Comparison of ENCODE assay signal across 20 cellular contexts in the genomic region with DNA sequence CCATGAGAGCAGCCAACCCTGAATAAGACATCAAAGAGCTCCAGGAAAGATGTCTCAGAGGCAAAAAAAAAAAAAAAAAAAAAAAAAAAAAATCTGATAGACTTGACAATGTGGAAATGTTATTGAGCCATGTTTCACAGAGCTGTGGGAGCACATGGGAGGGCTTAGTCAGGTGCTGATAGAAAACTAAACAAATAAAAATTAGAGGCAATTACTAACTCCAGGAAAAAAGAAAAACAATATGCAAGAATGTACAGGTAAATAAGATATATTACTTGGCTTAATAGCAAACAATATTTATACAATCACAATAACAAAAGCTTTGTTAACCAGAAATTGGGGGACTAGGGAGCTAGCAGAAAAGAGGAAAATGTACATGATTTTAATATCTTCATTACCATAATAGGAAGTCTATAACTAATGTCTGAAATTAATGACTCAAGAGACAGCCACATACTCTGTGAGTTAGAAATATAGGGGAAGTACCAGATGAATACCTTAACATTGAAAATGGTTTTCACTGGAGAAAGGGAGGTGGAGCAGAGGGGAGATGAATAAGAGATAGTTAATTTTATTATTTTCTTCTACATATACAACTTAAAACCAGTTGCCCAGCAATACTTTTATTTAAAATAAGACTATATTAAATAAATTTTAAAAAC. TPM values are rescaled to one million over a fixed set of nuclear protein-coding genes. Genes with fewer than 3 reads are reported as not detected.
A peak's percentile ranks its signal among the peaks of the same experiment; 100 is the strongest.
DNase-seq lines count a peak whose midpoint lies in the region; ATAC-seq and TF ChIP-seq lines count a peak whose summit lies in the region.
"Had no signal": no experiment of that assay in that cellular context is flagged by ENCODE, and none has a peak within 500 bp of the region (broad histone marks: within the 10 kb centered on the region; RNA-seq: fewer than 3 reads in every experiment).

No MANE protein-coding gene starts in this region.

- DNase-seq in activated CD4-positive, alpha-beta memory T cell treated with anti-CD3 and anti-CD28 coated beads for 36 hours: no peak
- DNase-seq in activated CD4-positive, alpha-beta memory T cell treated with anti-CD3 and anti-CD28 coated beads, Interleukin-2, amount 10 ng/mL, durations not matched to agents 7 days and 5 days: no peak
- DNase-seq in activated B cell treated with CpG ODN at 0.5 μM for 24 hours (no peak), mucosa of gallbladder (ENCODE audit: low spot score) (no peak), iPS-NIHi11 (ENCODE audit: low spot score) (no peak)
- DNase-seq in stimulated activated naive B cell treated with anti-CD40 and anti-IgM and Interleukin-4, amounts not matched to agents 10 μg/mL and 1 μg/mL and 100 μg/mL, for 72 hours: no peak
- DNase-seq: C1 segment of cervical spinal cord; CD8-positive, alpha-beta memory T cell; DMS53; EL; GOT3; NCI-H187; NCI-H2107; NCI-H226; NCI-H524 treated with DMSO at 0.1 percent for 48 hours; PC-9; SIG-M5 had no signal

- peaks cover 9% of the 10 kb centered on the region for H3K36me3 Mint-ChIP-seq in activated CD4-positive, alpha-beta memory T cell treated with anti-CD3 and anti-CD28 coated beads for 36 hours
- peaks cover 7% of the 10 kb centered on the region for H3K36me3 Mint-ChIP-seq in activated CD4-positive, alpha-beta memory T cell treated with anti-CD3 and anti-CD28 coated beads, Interleukin-2, amount 10 ng/mL, durations not matched to agents 7 days and 5 days (ENCODE audit: low read depth)
- peaks cover 2% of the 10 kb centered on the region for H3K36me3 Mint-ChIP-seq in activated B cell treated with CpG ODN at 0.5 μM for 24 hours (ENCODE audit: low read depth)
- H3K36me3 Mint-ChIP-seq in stimulated activated naive B cell treated with anti-CD40 and anti-IgM and Interleukin-4, amounts not matched to agents 10 μg/mL and 1 μg/mL and 100 μg/mL, for 72 hours: peaks cover 4 to 9% of the 10 kb centered on the region in 2 donors

- H3K27ac ChIP-seq in BLaER1 treated with 17β-estradiol and CSF1 and Interleukin-3, amounts not matched to agents 10 nM and 100 nM: peak overlapping the region in 7 of 11 experiments; percentile 24 to 97 (median 85); a peak in 11 of 22 replicates
- H3K27ac ChIP-seq: PC-9, RWPE1 had no signal

- H3K36me3 ChIP-seq in BLaER1 treated with 17β-estradiol and CSF1 and Interleukin-3, amounts not matched to agents 10 nM and 100 nM: no peaks in the 10 kb centered on the region

- H3K9me3 ChIP-seq in BLaER1 treated with 17β-estradiol and CSF1 and Interleukin-3, amounts not matched to agents 10 nM and 100 nM (replicated peaks in 1 of 11): peaks cover 0 to 17% (median 9%) of the 10 kb centered on the region in 11 experiments; a peak in 16 of 22 replicates

- TF ChIP-seq CTCF in activated B cell treated with CpG ODN at 0.5 μM for 24 hours (IDR thresholded peaks at IDR 0.05): no peak

- H3K4me1 ChIP-seq in BLaER1 treated with 17β-estradiol and CSF1 and Interleukin-3, amounts not matched to agents 10 nM and 100 nM: peaks cover 86 to 100% (median 93%) of the 10 kb centered on the region in 10 experiments

- H3K4me1 Mint-ChIP-seq in activated CD4-positive, alpha-beta memory T cell treated with anti-CD3 and anti-CD28 coated beads for 36 hours (ENCODE audit: low read depth): peaks cover 88% of the 10 kb centered on the region
- peaks cover 52% of the 10 kb centered on the region for H3K4me1 Mint-ChIP-seq in activated CD4-positive, alpha-beta memory T cell treated with anti-CD3 and anti-CD28 coated beads, Interleukin-2, amount 10 ng/mL, durations not matched to agents 7 days and 5 days
- H3K4me1 Mint-ChIP-seq in activated B cell treated with CpG ODN at 0.5 μM for 24 hours: peaks cover 61% of the 10 kb centered on the region
- H3K4me1 Mint-ChIP-seq in stimulated activated naive B cell treated with anti-CD40 and anti-IgM and Interleukin-4, amounts not matched to agents 10 μg/mL and 1 μg/mL and 100 μg/mL, for 72 hours: peaks cover 50 to 65% of the 10 kb centered on the region in 2 donors

- H3K4me3 ChIP-seq in BLaER1 treated with 17β-estradiol and CSF1 and Interleukin-3, amounts not matched to agents 10 nM and 100 nM: no peak overlapping the region; a peak in 2 of 20 replicates
- H3K4me3 ChIP-seq: PC-9 had no signal

- no peak overlapping the region for H3K4me3 Mint-ChIP-seq in activated CD4-positive, alpha-beta memory T cell treated with anti-CD3 and anti-CD28 coated beads for 36 hours
- no peak overlapping the region for H3K4me3 Mint-ChIP-seq in activated CD4-positive, alpha-beta memory T cell treated with anti-CD3 and anti-CD28 coated beads, Interleukin-2, amount 10 ng/mL, durations not matched to agents 7 days and 5 days
- H3K4me3 Mint-ChIP-seq in activated B cell treated with CpG ODN at 0.5 μM for 24 hours: no peak overlapping the region
- no peak overlapping the region for H3K4me3 Mint-ChIP-seq in stimulated activated naive B cell treated with anti-CD40 and anti-IgM and Interleukin-4, amounts not matched to agents 10 μg/mL and 1 μg/mL and 100 μg/mL, for 72 hours
- H3K4me3 Mint-ChIP-seq: CD8-positive, alpha-beta memory T cell had no signal

- no peaks in the 10 kb centered on the region for H3K27me3 ChIP-seq in BLaER1 treated with 17β-estradiol and CSF1 and Interleukin-3, amounts not matched to agents 10 nM and 100 nM

- no peak overlapping the region for H3K9ac ChIP-seq in BLaER1 treated with 17β-estradiol and CSF1 and Interleukin-3, amounts not matched to agents 10 nM and 100 nM

- POLR2A ChIA-PET in activated CD4-positive, alpha-beta memory T cell treated with anti-CD3 and anti-CD28 coated beads for 36 hours (lab: Charles Lee): interaction anchor here (0.9 kb wide), 1 partner anchor 9 kb away, joined by 4 read pairs; no protein-coding TSS in a partner anchor
- POLR2A ChIA-PET in activated CD4-positive, alpha-beta memory T cell treated with anti-CD3 and anti-CD28 coated beads, Interleukin-2, amount 10 ng/mL, durations not matched to agents 7 days and 5 days (lab: Charles Lee): interaction anchor here (0.9 to 1.3 kb wide), 2 partner anchors 8 to 21 kb away, joined by 4 read pairs; no protein-coding TSS in a partner anchor
- POLR2A ChIA-PET in activated B cell treated with CpG ODN at 0.5 μM for 24 hours (lab: Charles Lee): interaction anchor here (0.6 to 0.7 kb wide), 3 partner anchors 28 to 1559 kb away, joined by 3 to 4 read pairs (median 4); no protein-coding TSS in a partner anchor

- H3K9me3 Mint-ChIP-seq in activated CD4-positive, alpha-beta memory T cell treated with anti-CD3 and anti-CD28 coated beads for 36 hours: peaks cover 7% of the 10 kb centered on the region
- peaks cover 6% of the 10 kb centered on the region for H3K9me3 Mint-ChIP-seq in activated CD4-positive, alpha-beta memory T cell treated with anti-CD3 and anti-CD28 coated beads, Interleukin-2, amount 10 ng/mL, durations not matched to agents 7 days and 5 days
- peaks cover 6% of the 10 kb centered on the region for H3K9me3 Mint-ChIP-seq in activated B cell treated with CpG ODN at 0.5 μM for 24 hours
- H3K9me3 Mint-ChIP-seq in stimulated activated naive B cell treated with anti-CD40 and anti-IgM and Interleukin-4, amounts not matched to agents 10 μg/mL and 1 μg/mL and 100 μg/mL, for 72 hours: peaks cover 7% of the 10 kb centered on the region in 2 donors

- peak; percentile 40 for ATAC-seq in activated B cell treated with CpG ODN at 0.5 μM for 24 hours (ENCODE audit: low read depth)
- ATAC-seq in stimulated activated naive B cell treated with anti-CD40 and anti-IgM and Interleukin-4, amounts not matched to agents 10 μg/mL and 1 μg/mL and 100 μg/mL, for 72 hours (replicated peaks): peak; percentile 38 to 42
- ATAC-seq: HCT116 had no signal

- H3K4me2 ChIP-seq in BLaER1 treated with 17β-estradiol and CSF1 and Interleukin-3, amounts not matched to agents 10 nM and 100 nM: peak overlapping the region; percentile 50 to 92 (median 87); a peak in 20 of 22 replicates
- H3K4me2 ChIP-seq: PC-9 had no signal

- peak overlapping the region; percentile 40 for H3K27ac Mint-ChIP-seq in activated CD4-positive, alpha-beta memory T cell treated with anti-CD3 and anti-CD28 coated beads for 36 hours
- no peak overlapping the region for H3K27ac Mint-ChIP-seq in activated CD4-positive, alpha-beta memory T cell treated with anti-CD3 and anti-CD28 coated beads, Interleukin-2, amount 10 ng/mL, durations not matched to agents 7 days and 5 days
- H3K27ac Mint-ChIP-seq in activated B cell treated with CpG ODN at 0.5 μM for 24 hours: no peak overlapping the region
- H3K27ac Mint-ChIP-seq in stimulated activated naive B cell treated with anti-CD40 and anti-IgM and Interleukin-4, amounts not matched to agents 10 μg/mL and 1 μg/mL and 100 μg/mL, for 72 hours: no peak overlapping the region

- CTCF ChIA-PET in activated CD4-positive, alpha-beta memory T cell treated with anti-CD3 and anti-CD28 coated beads for 36 hours (lab: Charles Lee): interaction anchor here (0.9 to 1.5 kb wide), 5 partner anchors 9 to 164 kb away, joined by 3 to 7 read pairs (median 4); no protein-coding TSS in a partner anchor
- CTCF ChIA-PET in activated CD4-positive, alpha-beta memory T cell treated with anti-CD3 and anti-CD28 coated beads, Interleukin-2, amount 10 ng/mL, durations not matched to agents 7 days and 5 days (lab: Charles Lee): interaction anchor here (0.5 to 1.8 kb wide), 5 partner anchors 8 to 164 kb away, joined by 3 to 5 read pairs (median 4); no protein-coding TSS in a partner anchor
- CTCF ChIA-PET in activated B cell treated with CpG ODN at 0.5 μM for 24 hours (lab: Charles Lee): interaction anchor here (0.5 to 1.8 kb wide), 4 partner anchors 19 to 164 kb away, joined by 3 to 5 read pairs (median 4); no protein-coding TSS in a partner anchor

- H4K20me1 ChIP-seq in BLaER1 treated with 17β-estradiol and CSF1 and Interleukin-3, amounts not matched to agents 10 nM and 100 nM: no peaks in the 10 kb centered on the region

- intact Hi-C loops in activated CD4-positive, alpha-beta memory T cell treated with anti-CD3 and anti-CD28 coated beads for 36 hours (cut with micrococcal nuclease): no loop called here
- intact Hi-C loops in activated B cell treated with CpG ODN at 0.5 μM for 24 hours (cut with micrococcal nuclease): no loop called here

- peaks cover 4% of the 10 kb centered on the region for H3K27me3 Mint-ChIP-seq in activated CD4-positive, alpha-beta memory T cell treated with anti-CD3 and anti-CD28 coated beads for 36 hours
- peaks cover 39% of the 10 kb centered on the region for H3K27me3 Mint-ChIP-seq in activated CD4-positive, alpha-beta memory T cell treated with anti-CD3 and anti-CD28 coated beads, Interleukin-2, amount 10 ng/mL, durations not matched to agents 7 days and 5 days
- H3K27me3 Mint-ChIP-seq in activated B cell treated with CpG ODN at 0.5 μM for 24 hours: no peaks in the 10 kb centered on the region
- H3K27me3 Mint-ChIP-seq in stimulated activated naive B cell treated with anti-CD40 and anti-IgM and Interleukin-4, amounts not matched to agents 10 μg/mL and 1 μg/mL and 100 μg/mL, for 72 hours: peaks cover 0 to 26% of the 10 kb centered on the region in 2 donors

RNA-seq across cellular contexts. Expression of a gene that starts 16.9 kb away (rescaled TPM):
- 10 to 100 TPM; 49.8 to 51.9 TPM for total RNA-seq in activated CD4-positive, alpha-beta memory T cell treated with anti-CD3 and anti-CD28 coated beads for 36 hours
- 1 to 10 TPM; 6.4 to 6.9 TPM for total RNA-seq in activated CD4-positive, alpha-beta memory T cell treated with anti-CD3 and anti-CD28 coated beads, Interleukin-2, amount 10 ng/mL, durations not matched to agents 7 days and 5 days
- 2.6 TPM in 2 replicates for total RNA-seq in activated B cell treated with CpG ODN at 0.5 μM for 24 hours
- total RNA-seq in mucosa of gallbladder: 5.8 TPM
- total RNA-seq: PC-9 had no signal

RNA-seq across cellular contexts. Expression of a gene that starts 32.0 kb away (rescaled TPM):
- 1 to 10 TPM; 4.5 TPM for total RNA-seq in activated CD4-positive, alpha-beta memory T cell treated with anti-CD3 and anti-CD28 coated beads for 36 hours
- 1 to 10 TPM; 8.4 to 8.8 TPM for total RNA-seq in activated CD4-positive, alpha-beta memory T cell treated with anti-CD3 and anti-CD28 coated beads, Interleukin-2, amount 10 ng/mL, durations not matched to agents 7 days and 5 days
- total RNA-seq in activated B cell treated with CpG ODN at 0.5 μM for 24 hours (10.0 and 11.1 TPM in 2 replicates), mucosa of gallbladder (16.7 TPM)
